ENCODE assay signal across 30 cellular contexts in the genomic region with DNA sequence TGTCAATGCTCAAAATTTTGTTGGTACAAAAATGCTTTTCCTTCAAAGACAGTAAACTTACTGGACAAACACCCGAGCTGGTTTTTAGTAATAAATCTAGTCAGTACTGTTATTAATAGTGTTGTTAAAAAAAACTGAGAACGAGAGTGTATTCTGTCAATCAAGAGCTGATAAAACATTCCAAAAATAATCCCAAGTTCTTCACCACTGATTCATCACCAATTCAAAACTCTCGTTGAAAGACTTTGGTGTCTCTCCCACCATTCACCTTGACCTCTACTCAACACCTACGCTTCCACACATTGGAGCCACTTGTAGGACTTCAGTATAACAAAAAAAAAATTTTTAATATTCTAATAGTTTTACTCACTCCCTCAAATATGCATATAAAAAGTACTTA.
"Had no signal": no experiment of that assay in that cellular context is flagged by ENCODE, and none has a peak within 500 bp of the region (broad histone marks: within the 10 kb centered on the region; RNA-seq: fewer than 3 reads in every experiment).

No MANE protein-coding gene starts in this region.

- DNase-seq: naive B cell; naive thymus-derived CD8-positive, alpha-beta T cell; nephron progenitor cell; nucleus accumbens; pancreas; right cardiac atrium; right lobe of liver; sigmoid colon; spleen; stimulated activated CD4-positive, alpha-beta T cell treated with anti-CD3 and anti-CD28 coated beads, Interleukin-12 subunit alpha, Interleukin-12 subunit beta, amount 100 ng/mL, for 4 hours; stimulated activated CD4-positive, alpha-beta T cell treated with anti-CD3 and anti-CD28 coated beads, Interleukin-1b, Interleukin-23, amount 100 ng/mL, for 48 hours; stimulated activated CD4-positive, alpha-beta T cell treated with anti-CD3 and anti-CD28 coated beads, Interleukin-4, amount 100 ng/mL, for 1 hour; stimulated activated CD4-positive, alpha-beta T cell treated with anti-CD3 and anti-CD28 coated beads, Interleukin-4, amount 100 ng/mL, for 4 hours; stimulated activated CD8-positive, alpha-beta memory T cell treated with anti-CD3 and anti-CD28 coated beads, Interleukin-4, amount 100 ng/mL, for 48 hours; stimulated activated naive CD4-positive, alpha-beta T cell; stimulated activated naive CD8-positive, alpha-beta T cell treated with anti-CD3 and anti-CD28 coated beads, Interleukin-15, amount 100 ng/mL, for 72 hours; stimulated activated naive CD8-positive, alpha-beta T cell treated with anti-CD3 and anti-CD28 coated beads, Interleukin-15, Interleukin-2, amounts not matched to agents 100 U/mL and 50 U/mL, for 24 hours; substantia nigra; testis; tibial artery; transverse colon; upper lobe of right lung; uterus had no signal

- H3K36me3 ChIP-seq: neutrophil, pancreas, prostate gland, right lobe of liver, sigmoid colon, spleen, suprapubic skin, tibial artery, transverse colon, upper lobe of right lung, uterus had no signal

- H3K27ac ChIP-seq: neutrophil, pancreas, prostate gland, right lobe of liver, sigmoid colon, skin epidermis, spleen, suprapubic skin, testis, tibial artery, transverse colon, upper lobe of right lung, uterus had no signal

- ATAC-seq: naive thymus-derived CD8-positive, alpha-beta T cell; natural killer cell treated with Interleukin-12 subunit alpha and Interleukin-12 subunit beta and Interleukin-15 and Interleukin-18, amount 100 ng/mL, for 72 hours; pancreas; right cardiac atrium; right lobe of liver; stimulated activated memory B cell treated with anti-CD40 and anti-IgM and Interleukin-4, amounts not matched to agents 10 μg/mL and 1 μg/mL and 100 μg/mL, for 72 hours; stimulated activated naive CD8-positive, alpha-beta T cell treated with anti-CD3 and anti-CD28 coated beads, Interleukin-15, amount 100 ng/mL, for 72 hours; stimulated activated naive CD8-positive, alpha-beta T cell treated with anti-CD3 and anti-CD28 coated beads, Interleukin-15, Interleukin-2, amounts not matched to agents 100 U/mL and 50 U/mL, for 24 hours; upper lobe of right lung had no signal

- H3K9me3 ChIP-seq: neutrophil, pancreas, prostate gland, right lobe of liver, testis, tibial artery, transverse colon, upper lobe of right lung, uterus had no signal

- H3K4me3 ChIP-seq: pancreas, prostate gland, right lobe of liver, sigmoid colon, skin epidermis, smooth muscle cell, spleen, suprapubic skin, testis, tibial artery, transverse colon, upper lobe of right lung, uterus had no signal

- H3K4me2 ChIP-seq: smooth muscle cell had no signal

- H3K4me1 ChIP-seq: prostate gland, uterus had no signal

- H3K27me3 ChIP-seq: neutrophil, pancreas, right lobe of liver, sigmoid colon, spleen, suprapubic skin, testis, tibial artery, transverse colon, upper lobe of right lung, uterus had no signal
